ENCODE assay signal across 9 cellular contexts in the genomic region with DNA sequence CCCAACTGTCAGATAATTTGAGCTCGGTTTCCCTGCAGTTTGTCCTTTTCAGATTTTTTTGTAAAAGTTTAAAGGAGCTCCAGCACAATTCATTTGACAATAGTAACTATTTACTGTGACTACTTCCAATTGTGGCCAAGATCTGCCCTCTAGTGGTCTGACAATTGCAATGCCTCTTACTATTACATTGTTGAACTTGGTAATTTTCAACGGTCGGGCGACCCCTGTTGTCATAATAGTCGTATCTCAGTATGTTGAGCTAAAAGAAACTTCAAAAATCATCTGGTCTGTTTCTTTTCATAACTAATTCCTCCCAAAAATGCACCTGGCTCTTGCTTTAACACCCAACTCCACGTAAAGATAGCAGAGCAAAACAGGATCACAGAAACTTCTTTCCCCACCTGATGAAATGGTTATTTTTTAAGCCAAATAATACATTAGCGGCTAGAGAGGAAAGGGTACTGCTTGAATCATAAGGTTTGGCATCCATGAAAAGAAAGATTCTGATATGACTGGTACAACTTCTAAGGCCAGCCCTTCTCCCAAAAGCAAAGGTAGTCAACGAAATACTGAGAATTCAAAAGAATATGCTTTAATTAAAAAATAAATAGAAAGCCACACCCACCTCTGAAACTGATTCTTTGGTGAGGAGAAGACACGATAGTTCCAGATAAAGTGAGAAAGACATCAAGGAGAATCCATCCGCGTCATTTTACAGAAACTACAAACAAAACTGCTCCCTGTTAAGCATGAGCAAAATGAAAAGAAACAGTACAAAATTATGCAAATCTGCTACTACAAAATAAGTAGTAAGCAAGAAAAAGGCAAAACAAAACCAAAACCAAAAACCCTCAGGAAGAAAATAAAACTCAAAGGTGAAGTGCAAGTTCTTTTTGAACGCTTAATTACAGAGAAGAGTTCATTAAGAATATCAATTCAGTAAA.
DNase-seq lines count a peak whose midpoint lies in the region; ATAC-seq and TF ChIP-seq lines count a peak whose summit lies in the region.
"Had no signal": no experiment of that assay in that cellular context is flagged by ENCODE, and none has a peak within 500 bp of the region (broad histone marks: within the 10 kb centered on the region; RNA-seq: fewer than 3 reads in every experiment).

No MANE protein-coding gene starts in this region.

- TF ChIP-seq CTCF in coronary artery (IDR thresholded peaks at IDR 0.05) (peak; percentile 73), lower lobe of right lung (IDR thresholded peaks at IDR 0.05) (peak; percentile 91)

- H3K9me3 Mint-ChIP-seq in CD4-positive, CD25-positive, alpha-beta regulatory T cell, result no peaks in the 10 kb centered on the region

- no peak overlapping the region for H3K27ac ChIP-seq in CD4-positive, CD25-positive, alpha-beta regulatory T cell (ENCODE audit: insufficient read depth, low read length, poor library complexity, severe bottlenecking)
- H3K27ac ChIP-seq in coronary artery (peak overlapping the region; percentile 27 to 62), lower lobe of right lung (no peak overlapping the region)

- H3K4me3 Mint-ChIP-seq in CD4-positive, CD25-positive, alpha-beta regulatory T cell, result peak overlapping the region in 3 of 4 donors; percentile 69 to 76 (median 75)
- H3K4me3 Mint-ChIP-seq: activated naive CD8-positive, alpha-beta T cell had no signal

- no peaks in the 10 kb centered on the region for H3K36me3 ChIP-seq in CD4-positive, CD25-positive, alpha-beta regulatory T cell (ENCODE audit: control insufficient read depth, insufficient read depth, low read length)
- no peaks in the 10 kb centered on the region for H3K36me3 ChIP-seq in lower lobe of right lung

- peaks cover 31% of the 10 kb centered on the region for H3K27me3 Mint-ChIP-seq in CD4-positive, CD25-positive, alpha-beta regulatory T cell

- H3K9me3 ChIP-seq in CD4-positive, CD25-positive, alpha-beta regulatory T cell (ENCODE audit: control insufficient read depth in 2 of 2, low read length in 2 of 2), result no peaks in the 10 kb centered on the region
- no peaks in the 10 kb centered on the region for H3K9me3 ChIP-seq in lower lobe of right lung

- peak; percentile 39 to 85 (median 66) for DNase-seq in CD4-positive, CD25-positive, alpha-beta regulatory T cell
- DNase-seq in NCI-H524 (lab: John Stamatoyannopoulos, UW) (peak; percentile 59 to 82), coronary artery (ENCODE audit: low spot score) (no peak), lower lobe of right lung (peak; percentile 52)
- peak; percentile 66 to 68 for DNase-seq in activated CD4-positive, alpha-beta T cell treated with anti-CD3 and anti-CD28 coated beads for 4 hours
- DNase-seq in stimulated activated CD8-positive, alpha-beta memory T cell treated with anti-CD3 and anti-CD28 coated beads, Interleukin-12 subunit alpha, Interleukin-12 subunit beta, amount 100 ng/mL, for 24 hours (ENCODE audit: extremely low read depth), result peak; percentile 25

- ATAC-seq in CD4-positive, CD25-positive, alpha-beta regulatory T cell (ENCODE audit: low read depth in 2 of 2), result peak; percentile 90 to 93
- ATAC-seq in GM19372 (IDR thresholded peaks at IDR 0.05; ENCODE audit: low read depth, unreplicated experiment), result peak; percentile 96
- ATAC-seq in HG03442 (IDR thresholded peaks at IDR 0.05; ENCODE audit: unreplicated experiment), result peak; percentile 89
- peak; percentile 89 to 90 for ATAC-seq in lower lobe of right lung

- no peaks in the 10 kb centered on the region for H3K36me3 Mint-ChIP-seq in CD4-positive, CD25-positive, alpha-beta regulatory T cell
- H3K36me3 Mint-ChIP-seq: activated naive CD8-positive, alpha-beta T cell had no signal

- H3K4me1 Mint-ChIP-seq in CD4-positive, CD25-positive, alpha-beta regulatory T cell, result peaks cover 0 to 7% (median 2%) of the 10 kb centered on the region in 4 donors

- intact Hi-C loops in lower lobe of right lung (cut with DNase I), result loop anchor here (5.0 to 10.0 kb wide), 3 partner anchors 274 to 381 kb away; no protein-coding TSS in a partner anchor

- peak overlapping the region; percentile 47 for H3K4me3 ChIP-seq in CD4-positive, CD25-positive, alpha-beta regulatory T cell (ENCODE audit: low read depth, low read length)
- H3K4me3 ChIP-seq in coronary artery, result peak overlapping the region; percentile 43
- no peak overlapping the region for H3K4me3 ChIP-seq in lower lobe of right lung

- H3K27ac Mint-ChIP-seq in CD4-positive, CD25-positive, alpha-beta regulatory T cell, result peak overlapping the region in 1 of 3 donors; percentile 39
- H3K27ac Mint-ChIP-seq: activated naive CD8-positive, alpha-beta T cell had no signal

- H3K27me3 ChIP-seq in CD4-positive, CD25-positive, alpha-beta regulatory T cell (ENCODE audit: control insufficient read depth, insufficient read depth, low read length), result no peaks in the 10 kb centered on the region
- H3K27me3 ChIP-seq in lower lobe of right lung (ENCODE audit: low read depth), result no peaks in the 10 kb centered on the region

- no peaks in the 10 kb centered on the region for H3K4me1 ChIP-seq in CD4-positive, CD25-positive, alpha-beta regulatory T cell (ENCODE audit: control insufficient read depth, insufficient read depth, low read length, poor library complexity, severe bottlenecking)
- H3K4me1 ChIP-seq in lower lobe of right lung, result peaks cover 10% of the 10 kb centered on the region

Comparison
In these comparisons a context has a peak if more than half of its experiments do, and no peak if none do; other contexts are left out.
1. H3K27ac ChIP-seq: peak in coronary artery (2 of 2); none in CD4-positive, CD25-positive, alpha-beta regulatory T cell (single experiment) and lower lobe of right lung (single experiment).
2. Peak in every context shown above with its lines, with median percentiles within 50 percentile points of each other: ATAC-seq.